Comparison of ENCODE assay signal across 1 cellular context in the genomic region with DNA sequence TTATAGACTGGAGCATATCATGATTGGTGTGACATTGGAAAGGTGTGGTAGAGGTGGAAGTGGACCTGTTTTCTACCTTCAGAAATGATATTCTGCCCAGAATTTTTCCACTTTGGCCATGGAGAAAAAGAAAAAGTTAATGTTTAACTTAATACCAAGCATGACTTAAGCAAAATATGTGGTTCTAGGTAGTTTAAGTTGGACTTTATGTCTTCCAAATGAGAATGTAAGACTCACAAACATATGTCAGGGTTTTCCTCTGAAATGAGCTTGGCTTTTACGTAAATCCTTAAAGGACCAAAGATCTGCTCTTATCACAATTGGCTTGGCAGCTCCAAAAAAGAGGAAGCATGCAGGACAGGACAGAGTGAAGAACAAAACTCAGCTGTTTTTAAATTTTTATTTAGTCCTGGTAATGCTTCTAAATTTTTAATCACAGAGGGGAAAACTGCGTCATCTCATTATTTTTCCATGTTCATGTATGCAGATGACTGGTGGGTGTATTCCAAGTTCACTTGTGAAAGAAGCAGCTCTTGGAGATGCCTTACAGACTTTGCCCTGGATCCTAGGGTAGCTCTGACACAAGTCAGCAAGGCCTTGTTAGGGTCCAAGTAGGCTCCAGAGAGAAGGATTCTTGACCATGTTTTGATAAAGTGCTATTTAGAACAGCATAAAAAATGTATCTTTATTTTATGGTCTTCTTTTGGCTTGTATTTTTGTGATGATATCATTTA.
TF ChIP-seq lines count a peak whose summit lies in the region.

No MANE protein-coding gene starts in this region.

TF ChIP-seq in SK-N-SH, 30 proteins besides CTCF, POLR2A, EP300 and RAD21 (continued from another document):
- TF ChIP-seq RCOR1 (IDR thresholded peaks at IDR 0.05; ENCODE audit: low read length) = no peak
- TF ChIP-seq YY1 (IDR thresholded peaks at IDR 0.05; ENCODE audit: low read depth) = no peak
- no peak for TF ChIP-seq GABPA (IDR thresholded peaks at IDR 0.05; ENCODE audit: low read depth)
- TF ChIP-seq SIN3A (IDR thresholded peaks at IDR 0.05; ENCODE audit: borderline replicate concordance, low read depth, low read length) = no peak
